14 cellular contexts compared by ENCODE assay signal in genomic region chr6:81981812-81982211, GRCh38.
DNase-seq lines count a peak whose midpoint lies in the region; FAIRE-seq and TF ChIP-seq lines count a peak whose summit lies in the region.
"Had no signal": no experiment of that assay in that cellular context is flagged by ENCODE, and none has a peak within 500 bp of the region (broad histone marks: within the 10 kb centered on the region; RNA-seq: fewer than 3 reads in every experiment).

No MANE protein-coding gene starts in this region.

- no peak for TF ChIP-seq POLR2A in H54 (IDR thresholded peaks at IDR 0.05; ENCODE audit: low read depth, low read length)

- H3K4me3 Mint-ChIP-seq in nephron progenitor cell: no peak overlapping the region
- H3K4me3 Mint-ChIP-seq: activated naive CD8-positive, alpha-beta T cell; CD4-positive, alpha-beta T cell had no signal

- no peaks in the 10 kb centered on the region for H3K36me3 Mint-ChIP-seq in nephron progenitor cell (ENCODE audit: low read depth)
- H3K36me3 Mint-ChIP-seq: activated naive CD8-positive, alpha-beta T cell had no signal

- no peaks in the 10 kb centered on the region for H3K4me1 Mint-ChIP-seq in nephron progenitor cell

- H3K79me2 ChIP-seq in hepatocyte: no peaks in the 10 kb centered on the region

- no peaks in the 10 kb centered on the region for H3K4me1 ChIP-seq in hepatocyte (ENCODE audit: insufficient read depth)

- H3K9me2 ChIP-seq in hepatocyte (replicated peaks; ENCODE audit: insufficient read depth): no peaks in the 10 kb centered on the region

- peak; percentile 95 for FAIRE-seq in H54 (lab: Jason Lieb, UNC)

- WGBS in hepatocyte (ENCODE audit: low lambda C conversion rate, missing lambda C conversion rate): 87% methylated on average over 1 of the region's 1 CpG

- H2AFZ ChIP-seq in hepatocyte: no peak overlapping the region

- H3K27me3 Mint-ChIP-seq in nephron progenitor cell (ENCODE audit: low read depth, poor library complexity): no peaks in the 10 kb centered on the region
- H3K27me3 Mint-ChIP-seq: activated naive CD8-positive, alpha-beta T cell; CD4-positive, alpha-beta T cell had no signal

- H3K27ac ChIP-seq in hepatocyte: no peak overlapping the region
- H3K27ac ChIP-seq: esophagus muscularis mucosa had no signal

- peaks cover 5% of the 10 kb centered on the region for H3K9me3 ChIP-seq in hepatocyte (ENCODE audit: low read depth)

- TF ChIP-seq CTCF in hepatocyte (IDR thresholded peaks at IDR 0.05; ENCODE audit: poor library complexity): no peak
- no peak for TF ChIP-seq CTCF in nephron progenitor cell (IDR thresholded peaks at IDR 0.05)

- no peak overlapping the region for H3K4me3 ChIP-seq in hepatocyte
- H3K4me3 ChIP-seq: esophagus muscularis mucosa, MG63 had no signal

- no peak overlapping the region for H3K4me2 ChIP-seq in hepatocyte

- no peaks in the 10 kb centered on the region for H3K27me3 ChIP-seq in hepatocyte
- H3K27me3 ChIP-seq: esophagus muscularis mucosa, MG63 had no signal

- peaks cover 28% of the 10 kb centered on the region for H3K9me3 Mint-ChIP-seq in nephron progenitor cell

- no peaks in the 10 kb centered on the region for H4K20me1 ChIP-seq in hepatocyte (ENCODE audit: insufficient read depth, poor library complexity, severe bottlenecking)

- no peaks in the 10 kb centered on the region for H3K36me3 ChIP-seq in hepatocyte (replicated peaks; ENCODE audit: insufficient read depth, low read depth)
- H3K36me3 ChIP-seq: esophagus muscularis mucosa, MG63 had no signal

- DNase-seq in AG20443 (ENCODE audit: low spot score) (peak; percentile 51), H54 (ENCODE audit: insufficient read length, low spot score) (peak; percentile 18), RPMI7951 (ENCODE audit: low read depth) (peak; percentile 77), fibroblast of the conjunctiva (ENCODE audit: low read depth) (peak; percentile 55), hepatocyte (ENCODE audit: low spot score) (no peak), nephron progenitor cell (no peak), COLO668 (lab: John Stamatoyannopoulos, UW; ENCODE audit: unreplicated experiment) (no peak), NAMALWA (ENCODE audit: low spot score) (no peak)
- DNase-seq: activated CD4-positive, CD25-positive, alpha-beta regulatory T cell treated with anti-CD3 and anti-CD28 coated beads, Interleukin-2, amount 50 U/mL, for 72 hours; CD4-positive, alpha-beta T cell; MG63; substantia nigra had no signal

- no peak overlapping the region for H3K27ac Mint-ChIP-seq in nephron progenitor cell
- H3K27ac Mint-ChIP-seq: activated naive CD8-positive, alpha-beta T cell; CD4-positive, alpha-beta T cell had no signal

Comparison
In these comparisons a context has a peak if more than half of its experiments do, and no peak if none do; other contexts are left out.
1. DNase-seq: peak in AG20443 (single experiment), H54 (single experiment), RPMI7951 (single experiment) and fibroblast of the conjunctiva (single experiment); none in hepatocyte (single experiment), nephron progenitor cell (single experiment), COLO668 (single experiment) and NAMALWA (single experiment).